In the genomic region with DNA sequence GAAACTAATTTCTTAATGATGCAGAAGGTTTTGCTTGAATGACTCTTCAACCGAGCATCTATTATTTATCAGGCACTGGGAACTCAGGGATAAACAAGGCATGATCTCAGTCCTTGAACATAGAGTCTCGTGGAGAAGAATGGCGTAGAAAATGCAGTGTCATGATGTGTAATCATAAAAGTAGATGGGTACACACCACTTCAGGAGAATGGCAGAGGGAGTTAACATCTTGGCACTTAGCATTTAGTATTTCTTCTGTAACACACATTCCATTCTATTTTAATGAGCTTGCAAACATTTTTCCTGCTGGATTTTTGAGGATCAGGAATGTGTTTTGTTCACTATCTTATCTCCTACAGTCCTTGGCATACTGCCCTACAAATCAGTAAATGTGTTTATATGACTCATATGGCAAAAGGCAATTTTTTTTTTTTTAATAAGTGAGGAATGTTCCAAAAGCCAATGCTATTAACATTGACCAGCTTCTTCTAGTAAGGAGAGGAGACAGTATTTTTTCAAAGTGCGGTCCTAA, we compare ENCODE assay signal across 9 cellular contexts. TPM values are rescaled to one million over a fixed set of nuclear protein-coding genes. Genes with fewer than 3 reads are reported as not detected.
DNase-seq lines count a peak whose midpoint lies in the region; ATAC-seq and TF ChIP-seq lines count a peak whose summit lies in the region.
"Had no signal": no experiment of that assay in that cellular context is flagged by ENCODE, and none has a peak within 500 bp of the region (broad histone marks: within the 10 kb centered on the region; RNA-seq: fewer than 3 reads in every experiment).

No MANE protein-coding gene starts in this region.

- H3K36me3 ChIP-seq in ascending aorta (no peaks in the 10 kb centered on the region), uterus (no peaks in the 10 kb centered on the region)

- peak; percentile 55 for DNase-seq in DMS153 treated with DMSO at 0.1 percent for 48 hours (lab: John Stamatoyannopoulos, UW; ENCODE audit: unreplicated experiment)
- DNase-seq in NCI-H2029 treated with DMSO at 0.1 percent for 48 hours (lab: John Stamatoyannopoulos, UW), result peak; percentile 68
- no peak for DNase-seq in ascending aorta (ENCODE audit: low spot score in 2 of 2)
- no peak for DNase-seq in left colon
- DNase-seq in uterus, result peak in 1 of 2 donors; percentile 60
- DNase-seq in NCI-H1694 treated with DMSO at 0.1 percent for 48 hours (lab: John Stamatoyannopoulos, UW), result no peak
- DNase-seq in amygdala (lab: John Stamatoyannopoulos, UW), result no peak

- TF ChIP-seq POLR2A in uterus (IDR thresholded peaks at IDR 0.05), result peak in 1 of 2 donors; percentile 29

- TF ChIP-seq CTCF in ascending aorta (IDR thresholded peaks at IDR 0.05), result no peak
- TF ChIP-seq CTCF in uterus (IDR thresholded peaks at IDR 0.05), result no peak

- H3K27ac ChIP-seq in ascending aorta, result peak overlapping the region; percentile 58 to 89
- H3K27ac ChIP-seq in uterus, result peak overlapping the region; percentile 86 to 97
- H3K27ac ChIP-seq: KMS-11 had no signal

- ATAC-seq in left colon, result peak; percentile 65
- ATAC-seq in GM19455 (IDR thresholded peaks at IDR 0.05; ENCODE audit: unreplicated experiment), result no peak

- H3K4me1 ChIP-seq in ascending aorta (peaks cover 5 to 30% of the 10 kb centered on the region in 2 donors), uterus (peaks cover 0 to 5% of the 10 kb centered on the region in 2 donors)

- peak overlapping the region in 1 of 2 donors; percentile 29 for H3K4me3 ChIP-seq in ascending aorta
- no peak overlapping the region for H3K4me3 ChIP-seq in uterus

- H3K27me3 ChIP-seq in ascending aorta, result no peaks in the 10 kb centered on the region
- H3K27me3 ChIP-seq in uterus, result no peaks in the 10 kb centered on the region

- intact Hi-C loops in ascending aorta (cut with DNase I) (loop anchor here (5.0 kb wide), 1 partner anchor 83 kb away; the partner anchor contains the start of gene EID3), left colon (cut with DNase I, micrococcal nuclease) (loop anchor here in 1 of 2 donors (5.0 kb wide), 1 partner anchor 83 kb away; the partner anchor contains the start of gene EID3), uterus (cut with DNase I; ENCODE audit: low total_unique reads) (loop anchor here (5.0 kb wide), 1 partner anchor 68 kb away; no protein-coding TSS in a partner anchor)

- H3K9me3 ChIP-seq in ascending aorta (no peaks in the 10 kb centered on the region), uterus (no peaks in the 10 kb centered on the region)

RNA-seq across cellular contexts. Expression of gene TXNRD1, which starts 3.8 kb away (rescaled TPM):
- total RNA-seq in ascending aorta (67.4 TPM), left colon (10 to 100 TPM; 79.5 to 97.9 TPM), uterus (100 to 1,000 TPM in 2 of 4 donors, 10 to 100 TPM in 2; 76.0 to 141 (median 97.8) TPM)

Comparison
In these comparisons a context has a peak if more than half of its experiments do, and no peak if none do; other contexts are left out.
1. DNase-seq: peak in DMS153 treated with DMSO at 0.1 percent for 48 hours (single experiment) and NCI-H2029 treated with DMSO at 0.1 percent for 48 hours (single experiment); none in ascending aorta (0 of 2), left colon (0 of 2), NCI-H1694 treated with DMSO at 0.1 percent for 48 hours (single experiment) and amygdala (0 of 56).